Comparison of ENCODE assay signal across 18 cellular contexts in genomic region chr10:47206449-47207279, GRCh38.
DNase-seq lines count a peak whose midpoint lies in the region; ATAC-seq and FAIRE-seq lines count a peak whose summit lies in the region.
"Had no signal": no experiment of that assay in that cellular context is flagged by ENCODE, and none has a peak within 500 bp of the region (broad histone marks: within the 10 kb centered on the region; RNA-seq: fewer than 3 reads in every experiment).

No MANE protein-coding gene starts in this region.

- H3K36me3 Mint-ChIP-seq in activated naive CD8-positive, alpha-beta T cell treated with anti-CD3 and anti-CD28 coated beads for 36 hours, result peaks cover 17% of the 10 kb centered on the region

- H3K36me3 ChIP-seq in KOPT-K1 (ENCODE audit: insufficient read depth, low read length) (no peaks in the 10 kb centered on the region), small intestine (ENCODE audit: control insufficient read depth in 2 of 2, insufficient read depth in 2 of 2, low read length in 2 of 2) (no peaks in the 10 kb centered on the region)
- H3K36me3 ChIP-seq: adrenal gland, tibial nerve had no signal

- peaks cover 55% of the 10 kb centered on the region for H3K4me1 Mint-ChIP-seq in activated naive CD8-positive, alpha-beta T cell treated with anti-CD3 and anti-CD28 coated beads for 36 hours

- H3K27me3 Mint-ChIP-seq in activated naive CD8-positive, alpha-beta T cell treated with anti-CD3 and anti-CD28 coated beads for 36 hours, result no peaks in the 10 kb centered on the region

- no peaks in the 10 kb centered on the region for H3K4me1 ChIP-seq in small intestine (ENCODE audit: control insufficient read depth in 2 of 2, insufficient read depth in 1 of 2, low read depth in 1 of 2, low read length in 1 of 2)
- H3K4me1 ChIP-seq: adrenal gland, tibial nerve had no signal

- peak overlapping the region; percentile 59 for H3K4me3 Mint-ChIP-seq in activated naive CD8-positive, alpha-beta T cell treated with anti-CD3 and anti-CD28 coated beads for 36 hours

- H3K9me3 Mint-ChIP-seq in activated naive CD8-positive, alpha-beta T cell treated with anti-CD3 and anti-CD28 coated beads for 36 hours, result peaks cover 9% of the 10 kb centered on the region

- no peaks in the 10 kb centered on the region for H3K27me3 ChIP-seq in small intestine (ENCODE audit: control insufficient read depth in 2 of 2, insufficient read depth in 2 of 2, low read length in 2 of 2)
- H3K27me3 ChIP-seq: adrenal gland, dorsolateral prefrontal cortex, tibial nerve had no signal

- DNase-seq in activated CD4-positive, CD25-positive, alpha-beta regulatory T cell (lab: John Stamatoyannopoulos, UW), result no peak
- no peak for DNase-seq in activated naive CD8-positive, alpha-beta T cell treated with anti-CD3 and anti-CD28 coated beads for 36 hours
- DNase-seq in small intestine, result peak; percentile 40
- DNase-seq in DMS153 (lab: John Stamatoyannopoulos, UW), result no peak
- DNase-seq in NCI-H1436 treated with DMSO at 0.1 percent for 48 hours (lab: John Stamatoyannopoulos, UW), result no peak
- DNase-seq: adrenal gland, dorsolateral prefrontal cortex, Kasumi-1, mesendoderm, NCI-H2171 treated with DMSO at 0.1 percent for 48 hours, OCI-M1, SW 1271 had no signal

- H3K4me3 ChIP-seq in small intestine (ENCODE audit: low read depth in 1 of 2, low read length in 2 of 2), result no peak overlapping the region
- H3K4me3 ChIP-seq: adrenal gland, dorsolateral prefrontal cortex, tibial nerve had no signal

- FAIRE-seq in small intestine (lab: Jason Lieb, UNC), result no peak
- FAIRE-seq: A204.1, D721Med had no signal

- H3K27ac ChIP-seq in KOPT-K1 (ENCODE audit: low read depth, low read length, poor library complexity, severe bottlenecking) (peak overlapping the region; percentile 80), small intestine (ENCODE audit: low read depth in 1 of 2, low read length in 1 of 2) (peak overlapping the region in 1 of 2 donors; percentile 50)
- H3K27ac ChIP-seq: adrenal gland, dorsolateral prefrontal cortex, tibial nerve had no signal

- 38 to 51% (median 41%) methylated on average over 3 of the region's 3 CpGs for WGBS in small intestine, 3 donors

- H3K27ac Mint-ChIP-seq in activated naive CD8-positive, alpha-beta T cell treated with anti-CD3 and anti-CD28 coated beads for 36 hours, result peak overlapping the region; percentile 92

- ATAC-seq in activated CD4-positive, CD25-positive, alpha-beta regulatory T cell treated with anti-CD3 and anti-CD28 coated beads, Interleukin-2, amount 50 U/mL, for 24 hours, result peak; percentile 66 to 71
- ATAC-seq in HG03159 (IDR thresholded peaks at IDR 0.05; ENCODE audit: unreplicated experiment), result no peak

- peaks cover 3% of the 10 kb centered on the region for H3K9me3 ChIP-seq in KOPT-K1 (ENCODE audit: insufficient read depth, low read length, poor library complexity, severe bottlenecking)
- no peaks in the 10 kb centered on the region for H3K9me3 ChIP-seq in small intestine (ENCODE audit: control insufficient read depth, low read depth)
- H3K9me3 ChIP-seq: adrenal gland, tibial nerve had no signal
